Comparison of ENCODE assay signal across 8 cellular contexts in the genomic region with DNA sequence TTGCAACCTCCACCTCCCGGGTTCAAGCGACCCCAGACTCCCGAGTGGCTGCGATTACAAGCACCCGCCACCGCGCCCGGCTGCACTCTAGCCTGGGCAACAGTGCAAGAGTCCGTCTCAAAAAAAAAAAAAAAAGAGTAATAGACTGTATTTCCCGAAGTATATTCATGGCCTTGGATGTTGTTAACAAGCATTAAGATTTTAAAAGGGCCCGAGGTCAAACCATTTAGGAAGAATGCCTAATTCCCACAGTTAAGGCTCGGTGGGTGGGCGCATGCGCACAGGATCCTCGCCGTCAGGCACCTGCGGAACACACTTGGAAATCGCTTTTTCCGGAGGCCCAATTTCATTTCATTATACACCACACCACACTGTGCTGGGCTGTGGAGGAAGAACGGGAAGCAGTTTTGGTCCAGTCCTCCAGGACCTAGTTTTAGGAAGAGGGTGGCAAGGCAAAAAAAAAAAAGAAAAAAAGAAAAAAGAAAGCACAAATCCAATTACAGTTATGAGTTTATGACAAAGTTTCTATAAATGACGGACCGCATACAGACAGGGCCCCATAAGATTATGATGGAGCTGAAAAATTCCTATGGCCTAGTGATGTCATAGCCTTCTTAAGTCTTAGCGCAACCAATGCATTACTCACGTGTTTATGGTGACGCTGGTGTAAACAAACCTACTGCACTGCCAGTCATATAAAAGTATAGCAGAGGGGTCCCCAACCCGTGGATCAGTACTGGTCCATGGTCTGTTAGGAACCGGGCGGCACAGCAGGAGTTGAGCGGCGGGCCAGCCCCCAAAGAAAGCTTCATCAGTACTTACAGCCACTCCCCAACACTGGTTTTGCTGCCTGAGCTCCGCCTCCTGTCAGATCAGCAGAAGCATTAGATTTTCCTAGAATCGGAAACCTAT. TPM values are rescaled to one million over a fixed set of nuclear protein-coding genes. Genes with fewer than 3 reads are reported as not detected.
DNase-seq lines count a peak whose midpoint lies in the region; ATAC-seq and TF ChIP-seq lines count a peak whose summit lies in the region.

No MANE protein-coding gene starts in this region.

- peak overlapping the region in 4 of 8 donors; percentile 44 to 87 (median 68) for H3K27ac Mint-ChIP-seq in CD8-positive, alpha-beta memory T cell
- H3K27ac Mint-ChIP-seq in activated CD4-positive, alpha-beta memory T cell treated with anti-CD3 and anti-CD28 coated beads, Interleukin-2, amount 10 ng/mL, durations not matched to agents 7 days and 5 days, result no peak overlapping the region
- H3K27ac Mint-ChIP-seq in naive thymus-derived CD4-positive, alpha-beta T cell, result peak overlapping the region in 7 of 9 donors; percentile 17 to 89 (median 76)

- intact Hi-C loops in naive thymus-derived CD4-positive, alpha-beta T cell (cut with micrococcal nuclease), result loop anchor here (1.0 to 2.0 kb wide), 3 partner anchors 9 to 18 kb away; no protein-coding TSS in a partner anchor
- intact Hi-C loops in uterus (cut with DNase I; ENCODE audit: low total_unique reads), result no loop called here

- peak overlapping the region; percentile 71 for H3K4me3 ChIP-seq in CD8-positive, alpha-beta memory T cell (ENCODE audit: low read length)
- H3K4me3 ChIP-seq in HFF-Myc (replicated peaks; ENCODE audit: low read depth, low read length) (peak overlapping the region; percentile 33), uterus (peak overlapping the region; percentile 15 to 30)
- peak overlapping the region; percentile 58 for H3K4me3 ChIP-seq in naive thymus-derived CD4-positive, alpha-beta T cell (ENCODE audit: low read length)

- TF ChIP-seq POLR2A in erythroblast (IDR thresholded peaks at IDR 0.05; ENCODE audit: low read length) (no peak), uterus (IDR thresholded peaks at IDR 0.05) (no peak)

- peak; percentile 15 to 56 (median 25) for DNase-seq in CD8-positive, alpha-beta memory T cell
- no peak for DNase-seq in HFF-Myc (ENCODE audit: extremely low read depth, low read depth)
- peak; percentile 35 for DNase-seq in activated CD4-positive, alpha-beta memory T cell treated with anti-CD3 and anti-CD28 coated beads, Interleukin-2, amount 10 ng/mL, durations not matched to agents 7 days and 5 days
- peak; percentile 38 to 70 for DNase-seq in erythroblast (lab: John Stamatoyannopoulos, UW)
- peak in 6 of 9 donors; percentile 31 to 56 (median 44) for DNase-seq in naive thymus-derived CD4-positive, alpha-beta T cell
- DNase-seq in uterus, result no peak
- no peak for DNase-seq in mucosa of gallbladder (ENCODE audit: low spot score)

- peaks cover 6 to 9% of the 10 kb centered on the region in 2 donors for H3K27me3 Mint-ChIP-seq in CD8-positive, alpha-beta memory T cell
- peaks cover 11% of the 10 kb centered on the region for H3K27me3 Mint-ChIP-seq in activated CD4-positive, alpha-beta memory T cell treated with anti-CD3 and anti-CD28 coated beads, Interleukin-2, amount 10 ng/mL, durations not matched to agents 7 days and 5 days
- H3K27me3 Mint-ChIP-seq in naive thymus-derived CD4-positive, alpha-beta T cell, result peaks cover 0 to 15% (median 4%) of the 10 kb centered on the region in 5 donors

- H3K27me3 ChIP-seq in CD8-positive, alpha-beta memory T cell (ENCODE audit: insufficient read depth, low read length, poor library complexity, severe bottlenecking), result no peaks in the 10 kb centered on the region
- no peaks in the 10 kb centered on the region for H3K27me3 ChIP-seq in naive thymus-derived CD4-positive, alpha-beta T cell (ENCODE audit: control insufficient read depth in 2 of 2, insufficient read depth in 2 of 2, low read length in 2 of 2)
- no peaks in the 10 kb centered on the region for H3K27me3 ChIP-seq in uterus

- peaks cover 2 to 17% (median 9%) of the 10 kb centered on the region in 3 donors for H3K4me1 Mint-ChIP-seq in CD8-positive, alpha-beta memory T cell
- H3K4me1 Mint-ChIP-seq in activated CD4-positive, alpha-beta memory T cell treated with anti-CD3 and anti-CD28 coated beads, Interleukin-2, amount 10 ng/mL, durations not matched to agents 7 days and 5 days, result peaks cover 16% of the 10 kb centered on the region
- H3K4me1 Mint-ChIP-seq in naive thymus-derived CD4-positive, alpha-beta T cell, result peaks cover 7 to 17% (median 13%) of the 10 kb centered on the region in 7 donors

- no peaks in the 10 kb centered on the region for H3K36me3 ChIP-seq in CD8-positive, alpha-beta memory T cell (ENCODE audit: insufficient read depth, low read length)
- no peaks in the 10 kb centered on the region for H3K36me3 ChIP-seq in naive thymus-derived CD4-positive, alpha-beta T cell (ENCODE audit: control insufficient read depth in 2 of 3, insufficient read depth in 3 of 3, low read length in 3 of 3)
- H3K36me3 ChIP-seq in uterus, result no peaks in the 10 kb centered on the region

- H3K36me3 Mint-ChIP-seq in CD8-positive, alpha-beta memory T cell, result no peaks in the 10 kb centered on the region
- H3K36me3 Mint-ChIP-seq in activated CD4-positive, alpha-beta memory T cell treated with anti-CD3 and anti-CD28 coated beads, Interleukin-2, amount 10 ng/mL, durations not matched to agents 7 days and 5 days (ENCODE audit: low read depth), result no peaks in the 10 kb centered on the region
- no peaks in the 10 kb centered on the region for H3K36me3 Mint-ChIP-seq in naive thymus-derived CD4-positive, alpha-beta T cell

- ATAC-seq in naive thymus-derived CD4-positive, alpha-beta T cell, result peak; percentile 70
- ATAC-seq in GM19452 (IDR thresholded peaks at IDR 0.05; ENCODE audit: unreplicated experiment), result no peak

- TF ChIP-seq CTCF in HFF-Myc (IDR thresholded peaks at IDR 0.05; ENCODE audit: low read depth, low read length, missing control alignments) (no peak), uterus (IDR thresholded peaks at IDR 0.05) (no peak)

- no peaks in the 10 kb centered on the region for H3K9me3 ChIP-seq in CD8-positive, alpha-beta memory T cell (ENCODE audit: low read length)
- no peaks in the 10 kb centered on the region for H3K9me3 ChIP-seq in naive thymus-derived CD4-positive, alpha-beta T cell (ENCODE audit: control insufficient read depth in 2 of 3, low read length in 3 of 3)
- H3K9me3 ChIP-seq in uterus, result no peaks in the 10 kb centered on the region

- POLR2A ChIA-PET in CD8-positive, alpha-beta memory T cell (lab: Charles Lee), result interaction anchor here (0.9 kb wide), 1 partner anchor 10 kb away, joined by 5 read pairs; no protein-coding TSS in a partner anchor
- POLR2A ChIA-PET in activated CD4-positive, alpha-beta memory T cell treated with anti-CD3 and anti-CD28 coated beads, Interleukin-2, amount 10 ng/mL, durations not matched to agents 7 days and 5 days (lab: Charles Lee), result interaction anchor here (0.8 to 2.8 kb wide), 3 partner anchors 13 to 38 kb away, joined by 3 to 8 read pairs (median 8); partner anchors contain the start of gene H3-3A
- POLR2A ChIA-PET in naive thymus-derived CD4-positive, alpha-beta T cell (lab: Charles Lee), result interaction anchor here (0.6 to 2.7 kb wide), 4 partner anchors 34 to 101 kb away, joined by 3 to 8 read pairs (median 6); partner anchors contain the start of genes H3-3A and SDE2

- H3K27ac ChIP-seq in CD8-positive, alpha-beta memory T cell (ENCODE audit: low read depth, low read length), result no peak overlapping the region
- peak overlapping the region; percentile 42 for H3K27ac ChIP-seq in naive thymus-derived CD4-positive, alpha-beta T cell (ENCODE audit: low read depth, low read length)
- no peak overlapping the region for H3K27ac ChIP-seq in uterus

- no peaks in the 10 kb centered on the region for H3K9me3 Mint-ChIP-seq in CD8-positive, alpha-beta memory T cell
- H3K9me3 Mint-ChIP-seq in activated CD4-positive, alpha-beta memory T cell treated with anti-CD3 and anti-CD28 coated beads, Interleukin-2, amount 10 ng/mL, durations not matched to agents 7 days and 5 days, result no peaks in the 10 kb centered on the region
- no peaks in the 10 kb centered on the region for H3K9me3 Mint-ChIP-seq in naive thymus-derived CD4-positive, alpha-beta T cell

- CTCF ChIA-PET in CD8-positive, alpha-beta memory T cell (lab: Charles Lee), result interaction anchor here (1.5 to 1.9 kb wide), 2 partner anchors 36 to 38 kb away, joined by 3 to 6 read pairs; partner anchors contain the start of gene H3-3A
- CTCF ChIA-PET in activated CD4-positive, alpha-beta memory T cell treated with anti-CD3 and anti-CD28 coated beads, Interleukin-2, amount 10 ng/mL, durations not matched to agents 7 days and 5 days (lab: Charles Lee), result interaction anchor here (1.3 kb wide), 1 partner anchor 25 kb away, joined by 3 read pairs; no protein-coding TSS in a partner anchor
- CTCF ChIA-PET in naive thymus-derived CD4-positive, alpha-beta T cell (lab: Charles Lee), result interaction anchor here (0.9 kb wide), 1 partner anchor 36 kb away, joined by 3 read pairs; no protein-coding TSS in a partner anchor

- H3K4me3 Mint-ChIP-seq in CD8-positive, alpha-beta memory T cell, result peak overlapping the region; percentile 76 to 93 (median 88)
- H3K4me3 Mint-ChIP-seq in activated CD4-positive, alpha-beta memory T cell treated with anti-CD3 and anti-CD28 coated beads, Interleukin-2, amount 10 ng/mL, durations not matched to agents 7 days and 5 days, result peak overlapping the region; percentile 78
- H3K4me3 Mint-ChIP-seq in naive thymus-derived CD4-positive, alpha-beta T cell, result peak overlapping the region; percentile 82 to 94 (median 88)

- H3K4me1 ChIP-seq in CD8-positive, alpha-beta memory T cell (ENCODE audit: insufficient read depth, low read length), result peaks cover 13% of the 10 kb centered on the region
- no peaks in the 10 kb centered on the region for H3K4me1 ChIP-seq in naive thymus-derived CD4-positive, alpha-beta T cell (ENCODE audit: control insufficient read depth in 2 of 2, insufficient read depth in 2 of 2, low read length in 2 of 2)
- H3K4me1 ChIP-seq in uterus, result peaks cover 0 to 3% of the 10 kb centered on the region in 2 donors

RNA-seq across cellular contexts. Expression of gene H3-3A, which starts 38.2 kb away (rescaled TPM):
- 100 to 1,000 TPM; 356 to 372 TPM for total RNA-seq in CD8-positive, alpha-beta memory T cell
- polyA plus RNA-seq in CD8-positive, alpha-beta memory T cell, result 803 TPM
- 100 to 1,000 TPM; 480 to 486 TPM for total RNA-seq in activated CD4-positive, alpha-beta memory T cell treated with anti-CD3 and anti-CD28 coated beads, Interleukin-2, amount 10 ng/mL, durations not matched to agents 7 days and 5 days
- 100 to 1,000 TPM; 388 to 561 (median 412) TPM for total RNA-seq in naive thymus-derived CD4-positive, alpha-beta T cell
- 100 to 1,000 TPM; 677 to 832 TPM for polyA plus RNA-seq in naive thymus-derived CD4-positive, alpha-beta T cell
- 100 to 1,000 TPM; 261 to 572 (median 348) TPM for total RNA-seq in uterus
- 492 TPM for total RNA-seq in mucosa of gallbladder

Comparison
In these comparisons a context has a peak if more than half of its experiments do, and no peak if none do; other contexts are left out.
1. DNase-seq: peak in CD8-positive, alpha-beta memory T cell (5 of 5), activated CD4-positive, alpha-beta memory T cell treated with anti-CD3 and anti-CD28 coated beads, Interleukin-2, amount 10 ng/mL, durations not matched to agents 7 days and 5 days (single experiment), erythroblast (2 of 2) and naive thymus-derived CD4-positive, alpha-beta T cell (6 of 9); none in HFF-Myc (single experiment), uterus (0 of 2) and mucosa of gallbladder (single experiment).
2. Peak in every context shown above with its lines, with median percentiles within 50 percentile points of each other: H3K4me3 ChIP-seq and H3K4me3 Mint-ChIP-seq.